In genomic region chr15:84748274-84749110, GRCh38 we compare ENCODE assay signal across 1 cellular context.
TF ChIP-seq lines count a peak whose summit lies in the region.

ZNF592 (plus strand) TSS chr15:84748592; CDS start chr15:84782676, 34,084 bp downstream.

TF ChIP-seq in A549, 52 proteins besides CTCF, POLR2A, EP300 and RAD21 (continued from another document):
- TF ChIP-seq BCL3 (IDR thresholded peaks at IDR 0.05), result peak; percentile 87
- TF ChIP-seq MAFK (IDR thresholded peaks at IDR 0.05; ENCODE audit: partially characterized antibody), result no peak
- peak; percentile 43; the same call in 1 of the 2 replicates for TF ChIP-seq HOXB5 (CRISPR knock-in tag; IDR thresholded peaks at IDR 0.05)
- TF ChIP-seq JUN (IDR thresholded peaks at IDR 0.05), result peak; percentile 82 to 96; a peak in 4 of 5 replicates
- TF ChIP-seq BHLHE40 (IDR thresholded peaks at IDR 0.05; ENCODE audit: low read depth, low read length), result no peak
- no peak for TF ChIP-seq TFCP2L1 (CRISPR knock-in tag; IDR thresholded peaks at IDR 0.05)
- no peak for TF ChIP-seq FOSL2 (IDR thresholded peaks at IDR 0.05)
- TF ChIP-seq FOSL2 (CRISPR knock-in tag; IDR thresholded peaks at IDR 0.05), result no peak
- 0 out of 2 replicates have a peak, but pooled peaks have one; percentile 56 for TF ChIP-seq MAZ (IDR thresholded peaks at IDR 0.05; ENCODE audit: borderline replicate concordance, low read depth, low read length)
